1 cellular context compared by ENCODE assay signal in the genomic region with DNA sequence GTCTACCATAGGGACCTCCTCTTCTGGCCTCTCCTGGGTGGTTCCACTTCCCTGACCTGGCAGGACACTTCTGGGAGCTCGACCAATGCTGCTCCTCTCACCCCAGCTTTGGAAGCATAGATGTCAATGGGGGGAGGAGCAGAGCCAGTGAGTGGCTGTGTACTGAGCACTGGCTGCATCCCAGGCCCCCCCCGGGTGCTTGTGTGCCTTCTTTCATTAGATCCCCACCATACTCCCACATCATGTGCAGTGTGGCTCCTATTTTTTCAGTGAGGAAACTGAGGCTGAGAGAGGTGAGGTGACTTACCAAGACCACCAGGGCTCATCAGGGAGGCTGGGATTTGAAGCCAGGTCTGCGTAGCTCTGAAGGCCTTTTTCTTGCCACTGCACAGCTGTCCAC.
TF ChIP-seq lines count a peak whose summit lies in the region.

No MANE protein-coding gene starts in this region.

TF ChIP-seq in IMR-90, 13 proteins besides CTCF, POLR2A, EP300 and RAD21:
- no peak for TF ChIP-seq NFE2L2 (IDR thresholded peaks at IDR 0.05; ENCODE audit: low read depth, low read length)
- no peak for TF ChIP-seq BHLHE40 (IDR thresholded peaks at IDR 0.05; ENCODE audit: low read depth, low read length)
- TF ChIP-seq MAFK (IDR thresholded peaks at IDR 0.05; ENCODE audit: low read depth, low read length): no peak
- TF ChIP-seq SMC3 (IDR thresholded peaks at IDR 0.05; ENCODE audit: low read depth, low read length): no peak
- TF ChIP-seq, protein P1, sequence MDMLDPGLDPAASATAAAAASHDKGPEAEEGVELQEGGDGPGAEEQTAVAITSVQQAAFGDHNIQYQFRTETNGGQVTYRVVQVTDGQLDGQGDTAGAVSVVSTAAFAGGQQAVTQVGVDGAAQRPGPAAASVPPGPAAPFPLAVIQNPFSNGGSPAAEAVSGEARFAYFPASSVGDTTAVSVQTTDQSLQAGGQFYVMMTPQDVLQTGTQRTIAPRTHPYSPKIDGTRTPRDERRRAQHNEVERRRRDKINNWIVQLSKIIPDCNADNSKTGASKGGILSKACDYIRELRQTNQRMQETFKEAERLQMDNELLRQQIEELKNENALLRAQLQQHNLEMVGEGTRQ (IDR thresholded peaks at IDR 0.05; ENCODE audit: low read depth, low read length): no peak
- TF ChIP-seq MXI1 (IDR thresholded peaks at IDR 0.05; ENCODE audit: borderline replicate concordance, low read depth, low read length): no peak
- no peak for TF ChIP-seq RFX5 (IDR thresholded peaks at IDR 0.05; ENCODE audit: low read depth, low read length)
- TF ChIP-seq FOS (IDR thresholded peaks at IDR 0.05; ENCODE audit: low read depth, low read length): no peak
- no peak for TF ChIP-seq RCOR1 (IDR thresholded peaks at IDR 0.05; ENCODE audit: insufficient replicate concordance, low read length)
- TF ChIP-seq CEBPB (IDR thresholded peaks at IDR 0.05; ENCODE audit: low read depth, low read length): no peak
- TF ChIP-seq, protein P2, sequence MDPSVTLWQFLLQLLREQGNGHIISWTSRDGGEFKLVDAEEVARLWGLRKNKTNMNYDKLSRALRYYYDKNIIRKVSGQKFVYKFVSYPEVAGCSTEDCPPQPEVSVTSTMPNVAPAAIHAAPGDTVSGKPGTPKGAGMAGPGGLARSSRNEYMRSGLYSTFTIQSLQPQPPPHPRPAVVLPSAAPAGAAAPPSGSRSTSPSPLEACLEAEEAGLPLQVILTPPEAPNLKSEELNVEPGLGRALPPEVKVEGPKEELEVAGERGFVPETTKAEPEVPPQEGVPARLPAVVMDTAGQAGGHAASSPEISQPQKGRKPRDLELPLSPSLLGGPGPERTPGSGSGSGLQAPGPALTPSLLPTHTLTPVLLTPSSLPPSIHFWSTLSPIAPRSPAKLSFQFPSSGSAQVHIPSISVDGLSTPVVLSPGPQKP (IDR thresholded peaks at IDR 0.05; ENCODE audit: borderline replicate concordance, low read depth, low read length): no peak
- no peak for TF ChIP-seq MAZ (IDR thresholded peaks at IDR 0.05; ENCODE audit: borderline replicate concordance, low read depth, low read length)
- TF ChIP-seq CHD1 (IDR thresholded peaks at IDR 0.05; ENCODE audit: low read depth, low read length): no peak
